Comparison of ENCODE assay signal across 1 cellular context in genomic region chr13:21139374-21139773, GRCh38.
TF ChIP-seq lines count a peak whose summit lies in the region.

No MANE protein-coding gene starts in this region.

TF ChIP-seq in WTC11, 78 proteins besides CTCF, POLR2A, EP300 and RAD21 (continued from another document):
- TF ChIP-seq, protein P1, sequence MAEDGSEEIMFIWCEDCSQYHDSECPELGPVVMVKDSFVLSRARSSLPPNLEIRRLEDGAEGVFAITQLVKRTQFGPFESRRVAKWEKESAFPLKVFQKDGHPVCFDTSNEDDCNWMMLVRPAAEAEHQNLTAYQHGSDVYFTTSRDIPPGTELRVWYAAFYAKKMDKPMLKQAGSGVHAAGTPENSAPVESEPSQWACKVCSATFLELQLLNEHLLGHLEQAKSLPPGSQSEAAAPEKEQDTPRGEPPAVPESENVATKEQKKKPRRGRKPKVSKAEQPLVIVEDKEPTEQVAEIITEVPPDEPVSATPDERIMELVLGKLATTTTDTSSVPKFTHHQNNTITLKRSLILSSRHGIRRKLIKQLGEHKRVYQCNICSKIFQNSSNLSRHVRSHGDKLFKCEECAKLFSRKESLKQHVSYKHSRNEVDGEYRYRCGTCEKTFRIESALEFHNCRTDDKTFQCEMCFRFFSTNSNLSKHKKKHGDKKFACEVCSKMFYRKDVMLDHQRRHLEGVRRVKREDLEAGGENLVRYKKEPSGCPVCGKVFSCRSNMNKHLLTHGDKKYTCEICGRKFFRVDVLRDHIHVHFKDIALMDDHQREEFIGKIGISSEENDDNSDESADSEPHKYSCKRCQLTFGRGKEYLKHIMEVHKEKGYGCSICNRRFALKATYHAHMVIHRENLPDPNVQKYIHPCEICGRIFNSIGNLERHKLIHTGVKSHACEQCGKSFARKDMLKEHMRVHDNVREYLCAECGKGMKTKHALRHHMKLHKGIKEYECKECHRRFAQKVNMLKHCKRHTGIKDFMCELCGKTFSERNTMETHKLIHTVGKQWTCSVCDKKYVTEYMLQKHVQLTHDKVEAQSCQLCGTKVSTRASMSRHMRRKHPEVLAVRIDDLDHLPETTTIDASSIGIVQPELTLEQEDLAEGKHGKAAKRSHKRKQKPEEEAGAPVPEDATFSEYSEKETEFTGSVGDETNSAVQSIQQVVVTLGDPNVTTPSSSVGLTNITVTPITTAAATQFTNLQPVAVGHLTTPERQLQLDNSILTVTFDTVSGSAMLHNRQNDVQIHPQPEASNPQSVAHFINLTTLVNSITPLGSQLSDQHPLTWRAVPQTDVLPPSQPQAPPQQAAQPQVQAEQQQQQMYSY (CRISPR knock-in tag; IDR thresholded peaks at IDR 0.05) = no peak
- TF ChIP-seq NR3C1 (CRISPR knock-in tag; conservative IDR thresholded peaks at IDR 0.05; ENCODE audit: low read depth) (no peak), SMAD3 (CRISPR knock-in tag; IDR thresholded peaks at IDR 0.05; ENCODE audit: borderline replicate concordance) (no peak), TEAD4 (CRISPR knock-in tag; IDR thresholded peaks at IDR 0.05) (no peak), ZNF671 (CRISPR knock-in tag; IDR thresholded peaks at IDR 0.05) (no peak)
